In the genomic region with DNA sequence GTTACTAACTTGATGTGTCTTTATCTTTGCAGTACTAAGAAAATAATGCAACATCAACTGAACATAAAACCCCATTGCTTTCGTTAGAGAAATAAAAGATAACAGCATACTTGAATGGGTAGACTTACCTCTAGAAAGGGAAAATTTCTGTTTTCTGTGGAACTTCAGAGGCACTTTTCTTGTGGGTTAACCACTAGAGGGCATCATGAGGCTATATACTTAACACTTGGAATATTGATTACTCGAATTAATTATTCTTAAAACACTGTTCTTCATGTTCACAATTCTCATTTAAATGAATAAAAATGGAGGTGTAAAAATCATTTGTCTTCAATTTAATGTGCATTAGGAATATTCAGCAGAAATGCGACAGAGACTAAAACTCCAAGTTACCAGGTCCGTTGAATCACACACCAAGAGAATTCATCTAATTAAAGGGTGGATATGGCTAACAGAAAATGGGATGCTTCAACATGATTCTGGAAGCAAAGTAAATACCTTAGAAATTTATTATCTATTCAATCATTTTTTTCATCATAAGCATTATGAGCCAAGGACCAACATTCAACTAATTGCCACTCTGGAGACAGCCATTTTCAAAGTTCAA, we compare ENCODE assay signal across 9 cellular contexts.
DNase-seq lines count a peak whose midpoint lies in the region; ATAC-seq and TF ChIP-seq lines count a peak whose summit lies in the region.
"Had no signal": no experiment of that assay in that cellular context is flagged by ENCODE, and none has a peak within 500 bp of the region (broad histone marks: within the 10 kb centered on the region; RNA-seq: fewer than 3 reads in every experiment).

No MANE protein-coding gene starts in this region.

- no peak overlapping the region for H3K4me3 ChIP-seq in neural progenitor cell
- H3K4me3 ChIP-seq: BLaER1 treated with 17β-estradiol and CSF1 and Interleukin-3, amounts not matched to agents 10 nM and 100 nM had no signal

- H3K36me3 Mint-ChIP-seq in chondrocyte (ENCODE audit: low read depth) (no peaks in the 10 kb centered on the region), neural progenitor cell (no peaks in the 10 kb centered on the region)

- no peaks in the 10 kb centered on the region for H3K4me1 Mint-ChIP-seq in chondrocyte (ENCODE audit: low read depth)
- H3K4me1 Mint-ChIP-seq in neural progenitor cell = no peaks in the 10 kb centered on the region

- peak; percentile 0 for DNase-seq in NCI-H1092 treated with DMSO at 0.1 percent for 48 hours (lab: John Stamatoyannopoulos, UW)
- DNase-seq in NCI-H1092 (lab: John Stamatoyannopoulos, UW) = no peak
- peak; percentile 23 for DNase-seq in NCI-H2029 treated with DMSO at 0.1 percent for 48 hours (lab: John Stamatoyannopoulos, UW)
- DNase-seq in chondrocyte (ENCODE audit: low spot score) = no peak
- DNase-seq in neural progenitor cell (ENCODE audit: low spot score) = peak; percentile 59
- no peak for DNase-seq in activated naive CD4-positive, alpha-beta T cell (lab: John Stamatoyannopoulos, UW)
- no peak for DNase-seq in stimulated activated CD4-positive, alpha-beta T cell treated with anti-CD3 and anti-CD28 coated beads, Interleukin-2, amount 100 ng/mL, for 48 hours

- H2AFZ ChIP-seq in neural progenitor cell (replicated peaks) = no peak overlapping the region

- H3K27ac Mint-ChIP-seq in chondrocyte (ENCODE audit: unreplicated experiment) (no peak overlapping the region), neural progenitor cell (no peak overlapping the region)

- no peak overlapping the region for H3K4me3 Mint-ChIP-seq in chondrocyte (ENCODE audit: unreplicated experiment)
- no peak overlapping the region for H3K4me3 Mint-ChIP-seq in neural progenitor cell

- no peak overlapping the region for H3K9ac ChIP-seq in neural progenitor cell
- H3K9ac ChIP-seq: BLaER1 treated with 17β-estradiol and CSF1 and Interleukin-3, amounts not matched to agents 10 nM and 100 nM had no signal

- no peaks in the 10 kb centered on the region for H4K20me1 ChIP-seq in neural progenitor cell (ENCODE audit: low read depth)
- H4K20me1 ChIP-seq: BLaER1 treated with 17β-estradiol and CSF1 and Interleukin-3, amounts not matched to agents 10 nM and 100 nM had no signal

- no peaks in the 10 kb centered on the region for H3K27me3 ChIP-seq in neural progenitor cell
- H3K27me3 ChIP-seq: BLaER1 treated with 17β-estradiol and CSF1 and Interleukin-3, amounts not matched to agents 10 nM and 100 nM had no signal

- H3K79me2 ChIP-seq in neural progenitor cell (ENCODE audit: low read depth) = no peaks in the 10 kb centered on the region

- H3K9me3 ChIP-seq in neural progenitor cell (ENCODE audit: low read depth) = no peaks in the 10 kb centered on the region

- TF ChIP-seq CTCF in chondrocyte (IDR thresholded peaks at IDR 0.05) (peak; percentile 85), neural progenitor cell (IDR thresholded peaks at IDR 0.05) (peak; percentile 89)

- H3K36me3 ChIP-seq in neural progenitor cell = no peaks in the 10 kb centered on the region
- H3K36me3 ChIP-seq: BLaER1 treated with 17β-estradiol and CSF1 and Interleukin-3, amounts not matched to agents 10 nM and 100 nM had no signal

- H3F3A ChIP-seq in neural progenitor cell (ENCODE audit: low read depth) = no peaks in the 10 kb centered on the region

- no peak overlapping the region for H3K4me2 ChIP-seq in neural progenitor cell
- H3K4me2 ChIP-seq: BLaER1 treated with 17β-estradiol and CSF1 and Interleukin-3, amounts not matched to agents 10 nM and 100 nM had no signal

- H3K4me1 ChIP-seq in neural progenitor cell = no peaks in the 10 kb centered on the region

- H3K27me3 Mint-ChIP-seq in chondrocyte (ENCODE audit: low read depth) = peaks cover 2% of the 10 kb centered on the region
- peaks cover 2% of the 10 kb centered on the region for H3K27me3 Mint-ChIP-seq in neural progenitor cell (ENCODE audit: insufficient read depth, low read depth)

- no peak for ATAC-seq in HG03457 (IDR thresholded peaks at IDR 0.05; ENCODE audit: unreplicated experiment)

- H3K9me3 Mint-ChIP-seq in chondrocyte (ENCODE audit: low read depth) = peaks cover 11% of the 10 kb centered on the region
- peaks cover 3% of the 10 kb centered on the region for H3K9me3 Mint-ChIP-seq in neural progenitor cell

- no peak overlapping the region for H3K27ac ChIP-seq in neural progenitor cell

Comparison
In these comparisons a context has a peak if more than half of its experiments do, and no peak if none do; other contexts are left out.
1. DNase-seq: peak in NCI-H1092 treated with DMSO at 0.1 percent for 48 hours (single experiment), NCI-H2029 treated with DMSO at 0.1 percent for 48 hours (single experiment) and neural progenitor cell (single experiment); none in NCI-H1092 (single experiment), chondrocyte (single experiment), activated naive CD4-positive, alpha-beta T cell (0 of 4) and stimulated activated CD4-positive, alpha-beta T cell treated with anti-CD3 and anti-CD28 coated beads, Interleukin-2, amount 100 ng/mL, for 48 hours (0 of 2).